In genomic region chr17:14693382-14693781, GRCh38 we compare ENCODE assay signal across 12 cellular contexts.
"Had no signal": no experiment of that assay in that cellular context is flagged by ENCODE, and none has a peak within 500 bp of the region (broad histone marks: within the 10 kb centered on the region; RNA-seq: fewer than 3 reads in every experiment).

No MANE protein-coding gene starts in this region.

- H3K27ac ChIP-seq: heart right ventricle, lower lobe of right lung, VCaP had no signal

- DNase-seq: activated CD4-positive, alpha-beta T cell treated with anti-CD3 and anti-CD28 coated beads for 1 hour; activated CD4-positive, alpha-beta T cell treated with anti-CD3 and anti-CD28 coated beads, Interleukin-2, amount 50 U/mL, for 48 hours; activated naive CD4-positive, alpha-beta T cell treated with anti-CD3 and anti-CD28 coated beads, Interleukin-2, amount 50 U/mL, for 16 hours; dermis blood vessel endothelial cell; effector memory CD8-positive, alpha-beta T cell; heart right ventricle; left cardiac atrium; lower lobe of right lung; stimulated activated naive CD8-positive, alpha-beta T cell treated with anti-CD3 and anti-CD28 coated beads, Interleukin-15, Interleukin-2, amounts not matched to agents 100 U/mL and 50 U/mL, for 24 hours had no signal

- ATAC-seq: activated T-helper 17 cell treated with anti-CD3 and anti-CD28 coated beads, Interleukin-2, amount 50 U/mL, for 72 hours; effector memory CD8-positive, alpha-beta T cell; heart right ventricle; left cardiac atrium; lower lobe of right lung; sciatic nerve; stimulated activated naive CD8-positive, alpha-beta T cell treated with anti-CD3 and anti-CD28 coated beads, Interleukin-15, Interleukin-2, amounts not matched to agents 100 U/mL and 50 U/mL, for 24 hours had no signal
